ENCODE assay signal across 8 cellular contexts in the genomic region with DNA sequence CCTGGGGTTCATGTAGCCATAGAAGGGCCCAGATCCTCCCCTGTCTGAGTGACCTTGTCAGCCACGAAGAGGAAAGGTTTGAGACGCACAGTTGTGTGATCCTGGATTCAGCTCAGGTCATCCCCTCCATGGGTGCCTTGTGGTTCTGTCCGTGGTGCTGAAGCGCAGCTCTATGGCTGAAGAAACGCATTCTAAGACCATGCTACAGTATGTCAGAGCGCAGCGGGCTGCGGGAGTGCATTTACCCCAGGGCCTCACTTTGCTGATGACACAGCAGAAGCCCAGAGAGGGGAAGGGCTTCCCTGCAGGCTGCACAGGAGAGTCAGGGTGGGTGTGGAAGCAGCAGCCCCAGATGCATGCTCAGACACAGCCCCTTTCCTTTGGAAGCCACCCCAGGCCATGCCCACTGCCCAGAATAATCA.
DNase-seq lines count a peak whose midpoint lies in the region; TF ChIP-seq lines count a peak whose summit lies in the region.
"Had no signal": no experiment of that assay in that cellular context is flagged by ENCODE, and none has a peak within 500 bp of the region (broad histone marks: within the 10 kb centered on the region; RNA-seq: fewer than 3 reads in every experiment).

No MANE protein-coding gene starts in this region.

- TF ChIP-seq POLR2A in vagina (IDR thresholded peaks at IDR 0.05): no peak

- no peak overlapping the region for H3K27ac ChIP-seq in MM.1S (ENCODE audit: low read length)
- H3K27ac ChIP-seq in osteoblast (ENCODE audit: low read depth, low read length): no peak overlapping the region
- no peak overlapping the region for H3K27ac ChIP-seq in vagina
- H3K27ac ChIP-seq: SK-N-MC had no signal

- H3K4me2 ChIP-seq in MM.1S (ENCODE audit: low read depth, low read length): no peak overlapping the region
- no peak overlapping the region for H3K4me2 ChIP-seq in osteoblast (ENCODE audit: insufficient read depth, low read length)

- H4K20me1 ChIP-seq in MM.1S (ENCODE audit: insufficient read depth, low read length) (no peaks in the 10 kb centered on the region), osteoblast (ENCODE audit: insufficient read depth, low read length) (no peaks in the 10 kb centered on the region)

- H3K36me3 ChIP-seq in MM.1S (replicated peaks; ENCODE audit: insufficient read depth, low read length): no peaks in the 10 kb centered on the region
- no peaks in the 10 kb centered on the region for H3K36me3 ChIP-seq in osteoblast (ENCODE audit: insufficient read depth, low read length)
- H3K36me3 ChIP-seq in BE2C: no peaks in the 10 kb centered on the region
- H3K36me3 ChIP-seq in vagina: no peaks in the 10 kb centered on the region

- H3K9ac ChIP-seq in MM.1S (ENCODE audit: low read length): no peak overlapping the region

- H3K9me3 ChIP-seq in MM.1S (replicated peaks; ENCODE audit: insufficient read depth, low read length) (no peaks in the 10 kb centered on the region), osteoblast (ENCODE audit: low read depth, low read length) (no peaks in the 10 kb centered on the region), BE2C (no peaks in the 10 kb centered on the region), vagina (no peaks in the 10 kb centered on the region)

- H3K79me2 ChIP-seq in MM.1S (ENCODE audit: low read length): no peaks in the 10 kb centered on the region
- no peaks in the 10 kb centered on the region for H3K79me2 ChIP-seq in osteoblast (ENCODE audit: insufficient read depth, low read length)

- peak; percentile 56 for DNase-seq in GM13977 (ENCODE audit: low spot score)
- DNase-seq in MM.1S: peak; percentile 30
- DNase-seq in choroid plexus epithelial cell (ENCODE audit: low read depth): peak; percentile 46
- peak; percentile 91 for DNase-seq in osteoblast (ENCODE audit: insufficient read length, low spot score, missing footprints)
- no peak for DNase-seq in BE2C
- no peak for DNase-seq in NCI-H1436 (lab: John Stamatoyannopoulos, UW)
- no peak for DNase-seq in vagina (ENCODE audit: extremely low spot score in 2 of 2)

- TF ChIP-seq CTCF in GM13977 (IDR thresholded peaks at IDR 0.05; ENCODE audit: extremely low read depth, insufficient read depth, missing control alignments) (no peak), MM.1S (IDR thresholded peaks at IDR 0.05; ENCODE audit: low read length) (no peak), choroid plexus epithelial cell (conservative IDR thresholded peaks at IDR 0.05; ENCODE audit: low read depth, low read length) (no peak), osteoblast (IDR thresholded peaks at IDR 0.05; ENCODE audit: extremely low read depth, low read depth, low read length) (no peak), BE2C (IDR thresholded peaks at IDR 0.05; ENCODE audit: low read depth, low read length) (no peak), vagina (IDR thresholded peaks at IDR 0.05) (no peak)

- H3K4me3 ChIP-seq in MM.1S (ENCODE audit: low read length) (no peak overlapping the region), choroid plexus epithelial cell (ENCODE audit: low read depth, low read length) (no peak overlapping the region), osteoblast (ENCODE audit: insufficient read depth, low read length) (no peak overlapping the region), BE2C (ENCODE audit: low read depth, low read length) (no peak overlapping the region), vagina (no peak overlapping the region)
- H3K4me3 ChIP-seq: SK-N-MC had no signal

- H2AFZ ChIP-seq in MM.1S (ENCODE audit: low read length) (no peak overlapping the region), osteoblast (ENCODE audit: low read length) (no peak overlapping the region)

- no peaks in the 10 kb centered on the region for H3K27me3 ChIP-seq in MM.1S (replicated peaks; ENCODE audit: insufficient read depth, low read length)
- no peaks in the 10 kb centered on the region for H3K27me3 ChIP-seq in osteoblast (ENCODE audit: insufficient read depth, low read length)
- H3K27me3 ChIP-seq in BE2C: no peaks in the 10 kb centered on the region
- no peaks in the 10 kb centered on the region for H3K27me3 ChIP-seq in vagina

- no peaks in the 10 kb centered on the region for H3F3A ChIP-seq in MM.1S (ENCODE audit: insufficient read depth, low read length)

- in situ Hi-C loops in GM13977 (cut with MboI; ENCODE audit: low pct_unique_long_range_greater_than_20kb, low sequenced_read_pairs, unreplicated experiment): no loop called here

- H3K9me2 ChIP-seq in MM.1S (replicated peaks; ENCODE audit: insufficient read depth, low read length): no peaks in the 10 kb centered on the region

- H3K4me1 ChIP-seq in MM.1S (ENCODE audit: low read length): no peaks in the 10 kb centered on the region
- no peaks in the 10 kb centered on the region for H3K4me1 ChIP-seq in osteoblast (ENCODE audit: insufficient read depth, low read length)
- H3K4me1 ChIP-seq in BE2C: no peaks in the 10 kb centered on the region
- H3K4me1 ChIP-seq in vagina: no peaks in the 10 kb centered on the region

- intact Hi-C loops in vagina (cut with DNase I): no loop called here

Comparison
In these comparisons a context has a peak if more than half of its experiments do, and no peak if none do; other contexts are left out.
1. DNase-seq: peak in GM13977 (single experiment), MM.1S (single experiment), choroid plexus epithelial cell (single experiment) and osteoblast (single experiment); none in BE2C (single experiment), NCI-H1436 (single experiment) and vagina (0 of 2).